1 cellular context compared by ENCODE assay signal in the genomic region with DNA sequence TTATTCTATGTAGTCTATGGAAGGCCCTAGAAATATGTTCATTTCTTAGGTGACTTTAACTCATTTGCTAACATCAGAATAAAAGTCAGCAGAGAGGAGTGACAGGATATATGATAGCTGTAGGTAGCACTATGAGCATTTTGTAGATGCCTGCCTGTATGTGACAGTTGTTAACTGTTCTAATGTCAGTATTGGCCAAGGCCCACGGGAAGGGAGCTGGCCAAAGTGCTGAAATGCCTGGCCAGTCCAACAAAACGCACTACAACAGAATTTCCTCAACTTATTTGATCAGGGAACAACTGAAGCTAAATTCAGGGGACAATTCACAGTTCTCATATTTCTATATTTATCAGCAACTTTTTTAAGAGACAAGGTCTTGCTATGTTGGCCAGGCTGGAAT.
A peak's percentile ranks its signal among the peaks of the same experiment; 100 is the strongest.
TF ChIP-seq lines count a peak whose summit lies in the region.

No MANE protein-coding gene starts in this region.

TF ChIP-seq in GM23338, 12 proteins besides CTCF, POLR2A, EP300 and RAD21 (continued from another document):
- TF ChIP-seq, protein P1, sequence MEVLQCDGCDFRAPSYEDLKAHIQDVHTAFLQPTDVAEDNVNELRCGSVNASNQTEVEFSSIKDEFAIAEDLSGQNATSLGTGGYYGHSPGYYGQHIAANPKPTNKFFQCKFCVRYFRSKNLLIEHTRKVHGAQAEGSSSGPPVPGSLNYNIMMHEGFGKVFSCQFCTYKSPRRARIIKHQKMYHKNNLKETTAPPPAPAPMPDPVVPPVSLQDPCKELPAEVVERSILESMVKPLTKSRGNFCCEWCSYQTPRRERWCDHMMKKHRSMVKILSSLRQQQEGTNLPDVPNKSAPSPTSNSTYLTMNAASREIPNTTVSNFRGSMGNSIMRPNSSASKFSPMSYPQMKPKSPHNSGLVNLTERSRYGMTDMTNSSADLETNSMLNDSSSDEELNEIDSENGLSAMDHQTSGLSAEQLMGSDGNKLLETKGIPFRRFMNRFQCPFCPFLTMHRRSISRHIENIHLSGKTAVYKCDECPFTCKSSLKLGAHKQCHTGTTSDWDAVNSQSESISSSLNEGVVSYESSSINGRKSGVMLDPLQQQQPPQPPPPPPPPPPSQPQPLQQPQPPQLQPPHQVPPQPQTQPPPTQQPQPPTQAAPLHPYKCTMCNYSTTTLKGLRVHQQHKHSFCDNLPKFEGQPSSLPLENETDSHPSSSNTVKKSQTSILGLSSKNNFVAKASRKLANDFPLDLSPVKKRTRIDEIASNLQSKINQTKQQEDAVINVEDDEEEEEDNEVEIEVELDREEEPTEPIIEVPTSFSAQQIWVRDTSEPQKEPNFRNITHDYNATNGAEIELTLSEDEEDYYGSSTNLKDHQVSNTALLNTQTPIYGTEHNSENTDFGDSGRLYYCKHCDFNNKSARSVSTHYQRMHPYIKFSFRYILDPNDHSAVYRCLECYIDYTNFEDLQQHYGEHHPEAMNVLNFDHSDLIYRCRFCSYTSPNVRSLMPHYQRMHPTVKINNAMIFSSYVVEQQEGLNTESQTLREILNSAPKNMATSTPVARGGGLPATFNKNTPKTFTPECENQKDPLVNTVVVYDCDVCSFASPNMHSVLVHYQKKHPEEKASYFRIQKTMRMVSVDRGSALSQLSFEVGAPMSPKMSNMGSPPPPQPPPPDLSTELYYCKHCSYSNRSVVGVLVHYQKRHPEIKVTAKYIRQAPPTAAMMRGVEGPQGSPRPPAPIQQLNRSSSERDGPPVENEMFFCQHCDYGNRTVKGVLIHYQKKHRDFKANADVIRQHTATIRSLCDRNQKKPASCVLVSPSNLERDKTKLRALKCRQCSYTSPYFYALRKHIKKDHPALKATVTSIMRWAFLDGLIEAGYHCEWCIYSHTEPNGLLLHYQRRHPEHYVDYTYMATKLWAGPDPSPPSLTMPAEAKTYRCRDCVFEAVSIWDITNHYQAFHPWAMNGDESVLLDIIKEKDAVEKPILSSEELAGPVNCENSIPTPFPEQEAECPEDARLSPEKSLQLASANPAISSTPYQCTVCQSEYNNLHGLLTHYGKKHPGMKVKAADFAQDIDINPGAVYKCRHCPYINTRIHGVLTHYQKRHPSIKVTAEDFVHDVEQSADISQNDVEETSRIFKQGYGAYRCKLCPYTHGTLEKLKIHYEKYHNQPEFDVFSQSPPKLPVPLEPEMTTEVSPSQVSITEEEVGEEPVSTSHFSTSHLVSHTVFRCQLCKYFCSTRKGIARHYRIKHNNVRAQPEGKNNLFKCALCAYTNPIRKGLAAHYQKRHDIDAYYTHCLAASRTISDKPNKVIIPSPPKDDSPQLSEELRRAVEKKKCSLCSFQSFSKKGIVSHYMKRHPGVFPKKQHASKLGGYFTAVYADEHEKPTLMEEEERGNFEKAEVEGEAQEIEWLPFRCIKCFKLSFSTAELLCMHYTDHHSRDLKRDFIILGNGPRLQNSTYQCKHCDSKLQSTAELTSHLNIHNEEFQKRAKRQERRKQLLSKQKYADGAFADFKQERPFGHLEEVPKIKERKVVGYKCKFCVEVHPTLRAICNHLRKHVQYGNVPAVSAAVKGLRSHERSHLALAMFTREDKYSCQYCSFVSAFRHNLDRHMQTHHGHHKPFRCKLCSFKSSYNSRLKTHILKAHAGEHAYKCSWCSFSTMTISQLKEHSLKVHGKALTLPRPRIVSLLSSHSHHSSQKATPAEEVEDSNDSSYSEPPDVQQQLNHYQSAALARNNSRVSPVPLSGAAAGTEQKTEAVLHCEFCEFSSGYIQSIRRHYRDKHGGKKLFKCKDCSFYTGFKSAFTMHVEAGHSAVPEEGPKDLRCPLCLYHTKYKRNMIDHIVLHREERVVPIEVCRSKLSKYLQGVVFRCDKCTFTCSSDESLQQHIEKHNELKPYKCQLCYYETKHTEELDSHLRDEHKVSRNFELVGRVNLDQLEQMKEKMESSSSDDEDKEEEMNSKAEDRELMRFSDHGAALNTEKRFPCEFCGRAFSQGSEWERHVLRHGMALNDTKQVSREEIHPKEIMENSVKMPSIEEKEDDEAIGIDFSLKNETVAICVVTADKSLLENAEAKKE (CRISPR knock-in tag; IDR thresholded peaks at IDR 0.05): no peak
- TF ChIP-seq, protein P2, sequence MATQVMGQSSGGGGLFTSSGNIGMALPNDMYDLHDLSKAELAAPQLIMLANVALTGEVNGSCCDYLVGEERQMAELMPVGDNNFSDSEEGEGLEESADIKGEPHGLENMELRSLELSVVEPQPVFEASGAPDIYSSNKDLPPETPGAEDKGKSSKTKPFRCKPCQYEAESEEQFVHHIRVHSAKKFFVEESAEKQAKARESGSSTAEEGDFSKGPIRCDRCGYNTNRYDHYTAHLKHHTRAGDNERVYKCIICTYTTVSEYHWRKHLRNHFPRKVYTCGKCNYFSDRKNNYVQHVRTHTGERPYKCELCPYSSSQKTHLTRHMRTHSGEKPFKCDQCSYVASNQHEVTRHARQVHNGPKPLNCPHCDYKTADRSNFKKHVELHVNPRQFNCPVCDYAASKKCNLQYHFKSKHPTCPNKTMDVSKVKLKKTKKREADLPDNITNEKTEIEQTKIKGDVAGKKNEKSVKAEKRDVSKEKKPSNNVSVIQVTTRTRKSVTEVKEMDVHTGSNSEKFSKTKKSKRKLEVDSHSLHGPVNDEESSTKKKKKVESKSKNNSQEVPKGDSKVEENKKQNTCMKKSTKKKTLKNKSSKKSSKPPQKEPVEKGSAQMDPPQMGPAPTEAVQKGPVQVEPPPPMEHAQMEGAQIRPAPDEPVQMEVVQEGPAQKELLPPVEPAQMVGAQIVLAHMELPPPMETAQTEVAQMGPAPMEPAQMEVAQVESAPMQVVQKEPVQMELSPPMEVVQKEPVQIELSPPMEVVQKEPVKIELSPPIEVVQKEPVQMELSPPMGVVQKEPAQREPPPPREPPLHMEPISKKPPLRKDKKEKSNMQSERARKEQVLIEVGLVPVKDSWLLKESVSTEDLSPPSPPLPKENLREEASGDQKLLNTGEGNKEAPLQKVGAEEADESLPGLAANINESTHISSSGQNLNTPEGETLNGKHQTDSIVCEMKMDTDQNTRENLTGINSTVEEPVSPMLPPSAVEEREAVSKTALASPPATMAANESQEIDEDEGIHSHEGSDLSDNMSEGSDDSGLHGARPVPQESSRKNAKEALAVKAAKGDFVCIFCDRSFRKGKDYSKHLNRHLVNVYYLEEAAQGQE (IDR thresholded peaks at IDR 0.05; ENCODE audit: unreplicated experiment): peak; percentile 88
- no peak for TF ChIP-seq JUNB (IDR thresholded peaks at IDR 0.05; ENCODE audit: unreplicated experiment)
- no peak for TF ChIP-seq CREB1 (CRISPR knock-in tag; IDR thresholded peaks at IDR 0.05; ENCODE audit: low read depth)
- no peak for TF ChIP-seq EZH2phosphoT487 (IDR thresholded peaks at IDR 0.05; ENCODE audit: unreplicated experiment)
- no peak for TF ChIP-seq ZNF331 (CRISPR knock-in tag; IDR thresholded peaks at IDR 0.05; ENCODE audit: low read depth)
